Comparison of ENCODE assay signal across 8 cellular contexts in the genomic region with DNA sequence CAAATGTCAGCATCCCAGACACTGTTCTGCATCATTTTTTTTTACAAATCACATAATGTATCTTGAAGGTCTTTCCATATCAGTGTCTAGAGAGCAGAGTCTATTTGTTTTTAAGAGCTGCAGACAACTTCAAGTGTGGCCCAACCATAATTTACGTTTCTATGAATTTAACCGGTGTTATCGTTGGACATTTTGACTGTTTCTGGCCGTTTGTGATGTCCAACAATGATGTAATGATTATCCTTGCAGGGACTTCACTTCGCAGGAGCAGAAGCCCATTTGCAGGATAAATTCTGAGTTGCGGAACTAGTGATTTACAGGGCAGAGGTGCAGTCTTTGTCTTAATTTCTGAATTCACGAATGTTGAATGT.
DNase-seq lines count a peak whose midpoint lies in the region; TF ChIP-seq lines count a peak whose summit lies in the region.

No MANE protein-coding gene starts in this region.

- no peaks in the 10 kb centered on the region for H3K9me3 Mint-ChIP-seq in T-helper 1 cell treated with Interleukin-12 subunit alpha and Interleukin-12 subunit beta and Interleukin-4 antibody, amounts not matched to agents 30 μg/mL and 1 μg/mL, for 36 hours

- H3K4me3 ChIP-seq in WERI-Rb-1 (ENCODE audit: low read depth, low read length) (peak overlapping the region; percentile 94), iPS-15b (ENCODE audit: low read depth, low read length) (peak overlapping the region; percentile 45)

- H3K27ac ChIP-seq in WERI-Rb-1 (peak overlapping the region; percentile 65), substantia nigra (ENCODE audit: low read depth, low read length, poor library complexity, severe bottlenecking) (peak overlapping the region; percentile 70)

- H3K27ac Mint-ChIP-seq in T-helper 1 cell treated with Interleukin-12 subunit alpha and Interleukin-12 subunit beta and Interleukin-4 antibody, amounts not matched to agents 30 μg/mL and 1 μg/mL, for 36 hours: no peak overlapping the region

- no peaks in the 10 kb centered on the region for H3K9me3 ChIP-seq in WERI-Rb-1 (ENCODE audit: severe bottlenecking)
- no peaks in the 10 kb centered on the region for H3K9me3 ChIP-seq in iPS-15b (ENCODE audit: control insufficient read depth, insufficient read depth, low read length)

- H3K4me1 Mint-ChIP-seq in T-helper 1 cell treated with Interleukin-12 subunit alpha and Interleukin-12 subunit beta and Interleukin-4 antibody, amounts not matched to agents 30 μg/mL and 1 μg/mL, for 36 hours (ENCODE audit: low read depth): peaks cover 15% of the 10 kb centered on the region

- H3K4me3 Mint-ChIP-seq in T-helper 1 cell treated with Interleukin-12 subunit alpha and Interleukin-12 subunit beta and Interleukin-4 antibody, amounts not matched to agents 30 μg/mL and 1 μg/mL, for 36 hours: peak overlapping the region; percentile 43

- H3K27me3 Mint-ChIP-seq in T-helper 1 cell treated with Interleukin-12 subunit alpha and Interleukin-12 subunit beta and Interleukin-4 antibody, amounts not matched to agents 30 μg/mL and 1 μg/mL, for 36 hours (ENCODE audit: low read depth): peaks cover 43% of the 10 kb centered on the region

- H3K27me3 ChIP-seq in WERI-Rb-1 (ENCODE audit: insufficient read depth, low read depth, severe bottlenecking) (no peaks in the 10 kb centered on the region), iPS-15b (ENCODE audit: control insufficient read depth, insufficient read depth, low read length) (peaks cover 22% of the 10 kb centered on the region)

- DNase-seq in T-helper 1 cell (no peak), WERI-Rb-1 (no peak), substantia nigra (lab: John Stamatoyannopoulos, UW) (peak in 1 of 49 donors; percentile 58), NCI-H82 (lab: John Stamatoyannopoulos, UW) (no peak), NCI-H524 treated with DMSO at 0.1 percent for 48 hours (lab: John Stamatoyannopoulos, UW) (no peak), GM10266 (ENCODE audit: extremely low spot score) (no peak)

- H3K36me3 Mint-ChIP-seq in T-helper 1 cell treated with Interleukin-12 subunit alpha and Interleukin-12 subunit beta and Interleukin-4 antibody, amounts not matched to agents 30 μg/mL and 1 μg/mL, for 36 hours (ENCODE audit: low read depth): no peaks in the 10 kb centered on the region

- H3K4me1 ChIP-seq in iPS-15b (ENCODE audit: control insufficient read depth, insufficient read depth, low read length): peaks cover 3% of the 10 kb centered on the region

- H3K36me3 ChIP-seq in WERI-Rb-1 (no peaks in the 10 kb centered on the region), iPS-15b (ENCODE audit: control insufficient read depth, insufficient read depth, low read length) (no peaks in the 10 kb centered on the region)

- H3K9ac ChIP-seq in iPS-15b (ENCODE audit: low read depth, low read length): no peak overlapping the region

- no peak for TF ChIP-seq CTCF in WERI-Rb-1 (IDR thresholded peaks at IDR 0.05; ENCODE audit: low read depth, low read length)
- no peak for TF ChIP-seq CTCF in GM10266 (IDR thresholded peaks at IDR 0.05; ENCODE audit: control insufficient read depth, insufficient read depth, low read depth, missing control alignments)
